Comparison of ENCODE assay signal across 8 cellular contexts in the genomic region with DNA sequence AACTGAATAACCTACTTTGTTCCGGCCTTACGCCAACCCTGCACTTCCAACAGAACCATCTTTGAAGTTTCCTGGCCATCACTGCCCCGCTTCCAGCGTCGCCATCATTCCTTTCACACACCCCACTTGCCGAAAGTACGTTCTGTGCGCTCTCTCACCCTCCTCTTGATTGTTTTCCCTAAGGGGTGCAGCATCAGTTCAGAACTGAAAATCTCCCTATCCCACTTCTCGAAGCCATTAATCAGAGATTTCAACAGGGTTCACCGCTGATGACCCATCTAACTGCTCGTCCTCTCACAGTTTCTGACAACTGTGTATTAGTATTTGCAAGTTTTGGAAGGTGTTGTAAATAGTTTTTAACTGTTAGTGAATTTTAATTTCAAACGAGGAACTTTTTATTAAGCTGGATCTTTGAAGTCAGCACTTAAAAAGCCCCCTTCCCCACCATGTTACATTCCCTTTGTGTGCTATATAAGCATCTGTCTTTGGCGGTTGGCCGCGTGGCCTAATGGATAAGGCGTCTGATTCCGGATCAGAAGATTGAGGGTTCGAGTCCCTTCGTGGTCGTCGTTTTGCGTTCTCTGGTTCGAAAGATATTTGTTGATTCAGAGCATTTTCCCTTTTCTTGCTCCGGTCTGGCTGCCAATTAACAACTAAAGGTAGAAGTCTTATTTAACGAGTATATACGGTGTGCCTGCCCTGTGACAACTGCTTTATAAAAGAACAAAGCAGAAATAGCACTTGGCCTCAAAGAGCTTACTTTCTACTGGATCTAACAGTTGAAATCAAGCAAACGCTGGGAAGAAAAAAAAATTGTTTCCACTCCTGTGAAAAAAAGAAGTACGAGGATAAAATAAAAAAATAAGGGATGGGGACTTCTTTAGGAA. TPM values are rescaled to one million over a fixed set of nuclear protein-coding genes. Genes with fewer than 3 reads are reported as not detected.
A peak's percentile ranks its signal among the peaks of the same experiment; 100 is the strongest.
DNase-seq lines count a peak whose midpoint lies in the region; ATAC-seq and TF ChIP-seq lines count a peak whose summit lies in the region.

No MANE protein-coding gene starts in this region.

- H3K27ac ChIP-seq in OCI-LY1 (ENCODE audit: low read depth, low read length, poor library complexity, severe bottlenecking), result no peak overlapping the region

- no peaks in the 10 kb centered on the region for H3K9me2 ChIP-seq in OCI-LY1 (ENCODE audit: low read depth, low read length)

- H3K27me3 Mint-ChIP-seq in activated T-helper 1 cell treated with anti-CD3 and anti-CD28 coated beads, Interleukin-12 subunit alpha, Interleukin-12 subunit beta, Interleukin-2, Interleukin-4 antibody, amounts not matched to agents 30 ng/mL and 10 ng/mL and 1 ng/mL, durations not matched to agents 14 hours and 24 hours and 36 hours (ENCODE audit: insufficient read depth), result peaks cover 36% of the 10 kb centered on the region
- H3K27me3 Mint-ChIP-seq in naive thymus-derived CD8-positive, alpha-beta T cell, result peaks cover 0 to 10% (median 0%) of the 10 kb centered on the region in 5 donors

- ATAC-seq in naive thymus-derived CD8-positive, alpha-beta T cell, result no peak
- ATAC-seq in GM19328 (IDR thresholded peaks at IDR 0.05; ENCODE audit: unreplicated experiment), result no peak

- H3K4me2 ChIP-seq in OCI-LY1 (ENCODE audit: low read length), result peak overlapping the region; percentile 52

- no peak for DNase-seq in BJ (ENCODE audit: low read depth)
- peak; percentile 61 for DNase-seq in HEK293T (ENCODE audit: extremely low spot score)
- DNase-seq in activated T-helper 1 cell treated with anti-CD3 and anti-CD28 coated beads, Interleukin-12 subunit alpha, Interleukin-12 subunit beta, Interleukin-2, Interleukin-4 antibody, amounts not matched to agents 30 ng/mL and 10 ng/mL and 1 ng/mL, durations not matched to agents 14 hours and 24 hours and 36 hours (ENCODE audit: low spot score), result peak; percentile 30
- peak; percentile 85 for DNase-seq in fibroblast of the aortic adventitia (ENCODE audit: low read depth)
- DNase-seq in naive thymus-derived CD8-positive, alpha-beta T cell, result peak in 9 of 10 donors; percentile 39 to 77 (median 67)
- peak; percentile 49 for DNase-seq in stromal cell of bone marrow (ENCODE audit: low read depth)

- TF ChIP-seq CTCF in BJ (IDR thresholded peaks at IDR 0.05; ENCODE audit: insufficient read depth, low read depth, low read length), result no peak
- TF ChIP-seq CTCF in OCI-LY1 (IDR thresholded peaks at IDR 0.05; ENCODE audit: low read length), result no peak
- TF ChIP-seq CTCF in fibroblast of the aortic adventitia (IDR thresholded peaks at IDR 0.05; ENCODE audit: insufficient read depth, low read length), result no peak

- H3K9ac ChIP-seq in OCI-LY1 (ENCODE audit: low read length), result no peak overlapping the region

- H3F3A ChIP-seq in OCI-LY1 (ENCODE audit: insufficient read depth, low read length), result no peaks in the 10 kb centered on the region

- peaks cover 35% of the 10 kb centered on the region for H3K4me1 ChIP-seq in OCI-LY1 (ENCODE audit: insufficient read depth, low read length, severe bottlenecking)

- H3K36me3 ChIP-seq in BJ (ENCODE audit: control insufficient read depth, insufficient read depth, low read length) (no peaks in the 10 kb centered on the region), OCI-LY1 (ENCODE audit: insufficient read depth, low read length) (no peaks in the 10 kb centered on the region)

- peak overlapping the region; percentile 63 for H3K4me3 ChIP-seq in BJ (ENCODE audit: low read depth, low read length)
- H3K4me3 ChIP-seq in OCI-LY1 (ENCODE audit: low read depth, low read length, poor library complexity, severe bottlenecking), result peak overlapping the region; percentile 35
- peak overlapping the region; percentile 64 for H3K4me3 ChIP-seq in fibroblast of the aortic adventitia (ENCODE audit: low read depth, low read length)

- CTCF ChIA-PET in BJ (lab: Yijun Ruan, JAX) (interaction anchor here (1.0 to 1.1 kb wide), 2 partner anchors 42 to 135 kb away, joined by 3 read pairs; no protein-coding TSS in a partner anchor), HEK293T (lab: Yijun Ruan, JAX) (interaction anchor here (0.6 to 0.9 kb wide), 3 partner anchors 15 to 1754 kb away, joined by 3 read pairs; no protein-coding TSS in a partner anchor)

- no peaks in the 10 kb centered on the region for H3K79me2 ChIP-seq in OCI-LY1 (ENCODE audit: insufficient read depth, low read length)

- no peak overlapping the region for H2AFZ ChIP-seq in OCI-LY1 (ENCODE audit: low read length)

- peak overlapping the region; percentile 76 for H3K4me3 Mint-ChIP-seq in activated T-helper 1 cell treated with anti-CD3 and anti-CD28 coated beads, Interleukin-12 subunit alpha, Interleukin-12 subunit beta, Interleukin-2, Interleukin-4 antibody, amounts not matched to agents 30 ng/mL and 10 ng/mL and 1 ng/mL, durations not matched to agents 14 hours and 24 hours and 36 hours
- H3K4me3 Mint-ChIP-seq in naive thymus-derived CD8-positive, alpha-beta T cell, result peak overlapping the region; percentile 80 to 93 (median 87)

- no peaks in the 10 kb centered on the region for H3K9me3 ChIP-seq in OCI-LY1 (ENCODE audit: low read length)

- peaks cover 34% of the 10 kb centered on the region for H3K4me1 Mint-ChIP-seq in activated T-helper 1 cell treated with anti-CD3 and anti-CD28 coated beads, Interleukin-12 subunit alpha, Interleukin-12 subunit beta, Interleukin-2, Interleukin-4 antibody, amounts not matched to agents 30 ng/mL and 10 ng/mL and 1 ng/mL, durations not matched to agents 14 hours and 24 hours and 36 hours (ENCODE audit: low read depth)
- H3K4me1 Mint-ChIP-seq in naive thymus-derived CD8-positive, alpha-beta T cell, result peaks cover 16 to 54% (median 42%) of the 10 kb centered on the region in 4 donors

- peak overlapping the region; percentile 81 for H3K27ac Mint-ChIP-seq in activated T-helper 1 cell treated with anti-CD3 and anti-CD28 coated beads, Interleukin-12 subunit alpha, Interleukin-12 subunit beta, Interleukin-2, Interleukin-4 antibody, amounts not matched to agents 30 ng/mL and 10 ng/mL and 1 ng/mL, durations not matched to agents 14 hours and 24 hours and 36 hours
- H3K27ac Mint-ChIP-seq in naive thymus-derived CD8-positive, alpha-beta T cell, result peak overlapping the region; percentile 67 to 98 (median 88)

- POLR2A ChIA-PET in BJ (lab: Charles Lee) (no interaction called here), HEK293T (lab: Yijun Ruan, JAX) (interaction anchor here (1.2 to 2.6 kb wide), 9 partner anchors 11 to 153 kb away, joined by 3 to 26 read pairs (median 5); a partner anchor contains a TSS)
- POLR2A ChIA-PET in naive thymus-derived CD8-positive, alpha-beta T cell (lab: Charles Lee), result interaction anchor here (0.9 to 14.7 kb wide), 6 partner anchors 9 to 59 kb away, joined by 3 to 255 read pairs (median 14); a partner anchor contains a TSS

- H3K9me3 Mint-ChIP-seq in activated T-helper 1 cell treated with anti-CD3 and anti-CD28 coated beads, Interleukin-12 subunit alpha, Interleukin-12 subunit beta, Interleukin-2, Interleukin-4 antibody, amounts not matched to agents 30 ng/mL and 10 ng/mL and 1 ng/mL, durations not matched to agents 14 hours and 24 hours and 36 hours, result peaks cover 5% of the 10 kb centered on the region
- H3K9me3 Mint-ChIP-seq in naive thymus-derived CD8-positive, alpha-beta T cell, result peaks cover 0 to 15% (median 4%) of the 10 kb centered on the region in 9 donors

- peaks cover 4% of the 10 kb centered on the region for H3K36me3 Mint-ChIP-seq in activated T-helper 1 cell treated with anti-CD3 and anti-CD28 coated beads, Interleukin-12 subunit alpha, Interleukin-12 subunit beta, Interleukin-2, Interleukin-4 antibody, amounts not matched to agents 30 ng/mL and 10 ng/mL and 1 ng/mL, durations not matched to agents 14 hours and 24 hours and 36 hours (ENCODE audit: low read depth)
- H3K36me3 Mint-ChIP-seq in naive thymus-derived CD8-positive, alpha-beta T cell, result peaks cover 0 to 6% (median 3%) of the 10 kb centered on the region in 3 donors

- no peaks in the 10 kb centered on the region for H4K20me1 ChIP-seq in OCI-LY1 (ENCODE audit: insufficient read depth, low read length)

- H3K27me3 ChIP-seq in BJ (ENCODE audit: control insufficient read depth, insufficient read depth, low read length) (peaks cover 2% of the 10 kb centered on the region; the same call in 1 of the 2 replicates), OCI-LY1 (ENCODE audit: insufficient read depth, low read length) (no peaks in the 10 kb centered on the region)

- intact Hi-C loops in activated T-helper 1 cell treated with anti-CD3 and anti-CD28 coated beads, Interleukin-12 subunit alpha, Interleukin-12 subunit beta, Interleukin-2, Interleukin-4 antibody, amounts not matched to agents 30 ng/mL and 10 ng/mL and 1 ng/mL, durations not matched to agents 14 hours and 24 hours and 36 hours (cut with micrococcal nuclease), result loop anchor here (2.0 to 5.0 kb wide), 2 partner anchors 16 to 61 kb away; no protein-coding TSS in a partner anchor

TF ChIP-seq in HEK293T, 16 proteins besides CTCF, POLR2A, EP300 and RAD21 (continues in another document):
- TF ChIP-seq ZNF384 (IDR thresholded peaks at IDR 0.05) (peak; percentile 53), SP1 (IDR thresholded peaks at IDR 0.05) (no peak), FOXK2 (IDR thresholded peaks at IDR 0.05) (no peak), FOXA1 (IDR thresholded peaks at IDR 0.05) (no peak), L3MBTL2 (conservative IDR thresholded peaks at IDR 0.05) (peak; percentile 62), HDGF (IDR thresholded peaks at IDR 0.05; ENCODE audit: borderline replicate concordance) (no peak), FOXM1 (IDR thresholded peaks at IDR 0.05; ENCODE audit: borderline replicate concordance) (peak; percentile 44; the same call in 1 of the 2 replicates), NFRKB (IDR thresholded peaks at IDR 0.05) (no peak), TARDBP (IDR thresholded peaks at IDR 0.05) (no peak), BHLHE40 (IDR thresholded peaks at IDR 0.05; ENCODE audit: borderline replicate concordance) (no peak), SUZ12 (IDR thresholded peaks at IDR 0.05) (no peak), CTBP1 (IDR thresholded peaks at IDR 0.05; ENCODE audit: borderline replicate concordance) (no peak), ELF4 (IDR thresholded peaks at IDR 0.05) (no peak), ARNT (IDR thresholded peaks at IDR 0.05) (no peak), LEF1 (IDR thresholded peaks at IDR 0.05; ENCODE audit: borderline replicate concordance) (no peak)

RNA-seq across cellular contexts. Expression of a gene that starts 42.6 kb away (rescaled TPM):
- polyA plus RNA-seq in BJ (2011; rRNA removed), result 47.3 TPM in 2 replicates
- polyA minus RNA-seq in BJ (2011; rRNA and poly(A)+ RNA removed), result 34.9 and 48.7 TPM in 2 replicates
- total RNA-seq in activated T-helper 1 cell treated with anti-CD3 and anti-CD28 coated beads, Interleukin-12 subunit alpha, Interleukin-12 subunit beta, Interleukin-2, Interleukin-4 antibody, amounts not matched to agents 30 ng/mL and 10 ng/mL and 1 ng/mL, durations not matched to agents 14 hours and 24 hours and 36 hours, result 67.2 and 67.4 TPM in 2 replicates
- total RNA-seq in fibroblast of the aortic adventitia (ENCODE audit: low replicate concordance), result 32.7 and 49.7 TPM in 2 replicates
- total RNA-seq in naive thymus-derived CD8-positive, alpha-beta T cell, result 10 to 100 TPM; 79.8 to 80.4 TPM
- 10 to 100 TPM; 37.5 to 71.3 (median 44.2) TPM for polyA plus RNA-seq in naive thymus-derived CD8-positive, alpha-beta T cell
